Comparison of ENCODE assay signal across 23 cellular contexts in genomic region chr9:99049228-99049627, GRCh38.
"Had no signal": no experiment of that assay in that cellular context is flagged by ENCODE, and none has a peak within 500 bp of the region (broad histone marks: within the 10 kb centered on the region; RNA-seq: fewer than 3 reads in every experiment).

No MANE protein-coding gene starts in this region.

- DNase-seq: activated CD4-positive, alpha-beta memory T cell treated with anti-CD3 and anti-CD28 coated beads for 36 hours; activated CD4-positive, alpha-beta T cell treated with anti-CD3 and anti-CD28 coated beads for 48 hours; activated CD4-positive, CD25-positive, alpha-beta regulatory T cell treated with anti-CD3 and anti-CD28 coated beads, Interleukin-2, amount 50 U/mL, for 72 hours; activated CD8-positive, alpha-beta memory T cell treated with anti-CD3 and anti-CD28 coated beads, Interleukin-2, amount 50 U/mL, for 4 hours; activated gamma-delta T cell treated with Interleukin-2 at 50 U/mL for 16 hours; activated naive CD4-positive, alpha-beta T cell treated with anti-CD3 and anti-CD28 coated beads, Interleukin-2, amount 10 ng/mL, durations not matched to agents 7 days and 5 days; activated naive CD8-positive, alpha-beta T cell treated with anti-CD3 and anti-CD28 coated beads for 36 hours; activated T-cell treated with anti-CD3 and anti-CD28 coated beads, Interleukin-2, amount 50 U/mL, for 72 hours; aorta; central memory CD4-positive, alpha-beta T cell; NCI-H1092; NCI-H1417 treated with DMSO at 0.1 percent for 48 hours; NCI-H1694; NCI-H2029 treated with DMSO at 0.1 percent for 48 hours; NCI-H510A treated with DMSO at 0.1 percent for 48 hours; NCI-H69; SHP77 treated with DMSO at 0.1 percent for 48 hours; T-helper 17 cell; T-helper 9 cell had no signal

- H3K4me1 ChIP-seq: breast epithelium had no signal

- H3K27me3 Mint-ChIP-seq: activated CD4-positive, alpha-beta memory T cell treated with anti-CD3 and anti-CD28 coated beads for 36 hours; T-helper 17 cell had no signal

- H3K36me3 Mint-ChIP-seq: activated naive CD8-positive, alpha-beta T cell treated with anti-CD3 and anti-CD28 coated beads for 36 hours; WTC11 had no signal

- H3K27ac ChIP-seq: breast epithelium, KMS-11 had no signal

- H3K27me3 ChIP-seq: breast epithelium had no signal

- H3K4me3 ChIP-seq: breast epithelium had no signal

- H3K4me2 ChIP-seq: KMS-11 had no signal

- ATAC-seq: activated T-cell treated with anti-CD3 and anti-CD28 coated beads, Interleukin-2, amount 50 U/mL, for 72 hours; T-helper 17 cell; WTC11 had no signal

- H3K36me3 ChIP-seq: breast epithelium had no signal

- H3K27ac Mint-ChIP-seq: activated CD4-positive, alpha-beta memory T cell treated with anti-CD3 and anti-CD28 coated beads for 36 hours; activated naive CD4-positive, alpha-beta T cell treated with anti-CD3 and anti-CD28 coated beads, Interleukin-2, amount 10 ng/mL, durations not matched to agents 7 days and 5 days; activated naive CD8-positive, alpha-beta T cell treated with anti-CD3 and anti-CD28 coated beads for 36 hours; activated T-cell treated with anti-CD3 and anti-CD28 coated beads, Interleukin-2, amount 50 U/mL, for 72 hours; activated T-helper 2 cell treated with anti-CD3 and anti-CD28 coated beads, Interferon-gamma antibody, Interleukin-2, Interleukin-4, amounts not matched to agents 10 μg/mL and 5 μg/mL and 100 μg/mL, durations not matched to agents 14 hours and 24 hours and 36 hours; T-helper 17 cell; WTC11 had no signal

- H3K4me3 Mint-ChIP-seq: activated CD4-positive, alpha-beta memory T cell treated with anti-CD3 and anti-CD28 coated beads for 36 hours; activated naive CD4-positive, alpha-beta T cell treated with anti-CD3 and anti-CD28 coated beads, Interleukin-2, amount 10 ng/mL, durations not matched to agents 7 days and 5 days; activated naive CD8-positive, alpha-beta T cell treated with anti-CD3 and anti-CD28 coated beads for 36 hours; activated T-cell treated with anti-CD3 and anti-CD28 coated beads, Interleukin-2, amount 50 U/mL, for 72 hours; T-helper 17 cell; WTC11 had no signal

- H3K9ac ChIP-seq: KMS-11 had no signal
